Comparison of ENCODE assay signal across 3 cellular contexts in the genomic region with DNA sequence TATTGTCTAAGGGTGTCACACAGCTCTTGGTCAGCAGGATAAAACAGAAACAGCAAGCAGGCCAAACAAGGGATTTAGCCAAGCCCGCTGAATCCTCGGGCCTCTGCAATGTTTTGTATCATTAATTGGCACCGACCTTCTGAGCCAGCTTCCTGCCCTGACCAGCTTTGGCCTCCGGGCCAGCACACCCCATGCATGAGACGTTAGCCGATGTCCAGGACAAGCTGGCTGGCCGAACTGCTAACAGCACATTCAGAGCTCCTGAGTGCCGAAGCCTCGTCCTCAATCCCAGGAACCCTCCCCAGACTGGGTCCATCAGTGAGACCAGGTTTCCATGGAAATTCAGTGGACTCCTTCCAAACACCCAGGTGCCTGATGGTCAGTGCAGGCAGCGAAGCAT.
TF ChIP-seq lines count a peak whose summit lies in the region.

No MANE protein-coding gene starts in this region.

TF ChIP-seq in GM23338, 12 proteins besides CTCF, POLR2A, EP300 and RAD21 (continues in another document):
- TF ChIP-seq ZNF114 (CRISPR knock-in tag; IDR thresholded peaks at IDR 0.05) = no peak
- TF ChIP-seq NANOG (IDR thresholded peaks at IDR 0.05; ENCODE audit: borderline replicate concordance) = no peak
- no peak for TF ChIP-seq EZH2phosphoT487 (IDR thresholded peaks at IDR 0.05; ENCODE audit: unreplicated experiment)
- TF ChIP-seq, protein P1, sequence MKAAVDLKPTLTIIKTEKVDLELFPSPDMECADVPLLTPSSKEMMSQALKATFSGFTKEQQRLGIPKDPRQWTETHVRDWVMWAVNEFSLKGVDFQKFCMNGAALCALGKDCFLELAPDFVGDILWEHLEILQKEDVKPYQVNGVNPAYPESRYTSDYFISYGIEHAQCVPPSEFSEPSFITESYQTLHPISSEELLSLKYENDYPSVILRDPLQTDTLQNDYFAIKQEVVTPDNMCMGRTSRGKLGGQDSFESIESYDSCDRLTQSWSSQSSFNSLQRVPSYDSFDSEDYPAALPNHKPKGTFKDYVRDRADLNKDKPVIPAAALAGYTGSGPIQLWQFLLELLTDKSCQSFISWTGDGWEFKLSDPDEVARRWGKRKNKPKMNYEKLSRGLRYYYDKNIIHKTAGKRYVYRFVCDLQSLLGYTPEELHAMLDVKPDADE (IDR thresholded peaks at IDR 0.05) = no peak
- no peak for TF ChIP-seq JUNB (IDR thresholded peaks at IDR 0.05; ENCODE audit: unreplicated experiment)
- no peak for TF ChIP-seq CREB1 (CRISPR knock-in tag; IDR thresholded peaks at IDR 0.05; ENCODE audit: low read depth)
- no peak for TF ChIP-seq EZH2 (IDR thresholded peaks at IDR 0.05; ENCODE audit: low read depth, unreplicated experiment)
- TF ChIP-seq ZNF331 (CRISPR knock-in tag; IDR thresholded peaks at IDR 0.05; ENCODE audit: low read depth) = no peak
- no peak for TF ChIP-seq POLR2AphosphoS5 (IDR thresholded peaks at IDR 0.05; ENCODE audit: low read depth)

TF ChIP-seq in SK-N-SH treated with all-trans-retinoic acid at 6 μM for 48 hours, 23 proteins besides CTCF, POLR2A, EP300 and RAD21:
- TF ChIP-seq OSR1 (CRISPR knock-in tag; IDR thresholded peaks at IDR 0.05) = no peak
- TF ChIP-seq GLIS3 (CRISPR knock-in tag; IDR thresholded peaks at IDR 0.05) = no peak

TF ChIP-seq in H1, 55 proteins besides CTCF, POLR2A, EP300 and RAD21:
- TF ChIP-seq, protein P2, sequence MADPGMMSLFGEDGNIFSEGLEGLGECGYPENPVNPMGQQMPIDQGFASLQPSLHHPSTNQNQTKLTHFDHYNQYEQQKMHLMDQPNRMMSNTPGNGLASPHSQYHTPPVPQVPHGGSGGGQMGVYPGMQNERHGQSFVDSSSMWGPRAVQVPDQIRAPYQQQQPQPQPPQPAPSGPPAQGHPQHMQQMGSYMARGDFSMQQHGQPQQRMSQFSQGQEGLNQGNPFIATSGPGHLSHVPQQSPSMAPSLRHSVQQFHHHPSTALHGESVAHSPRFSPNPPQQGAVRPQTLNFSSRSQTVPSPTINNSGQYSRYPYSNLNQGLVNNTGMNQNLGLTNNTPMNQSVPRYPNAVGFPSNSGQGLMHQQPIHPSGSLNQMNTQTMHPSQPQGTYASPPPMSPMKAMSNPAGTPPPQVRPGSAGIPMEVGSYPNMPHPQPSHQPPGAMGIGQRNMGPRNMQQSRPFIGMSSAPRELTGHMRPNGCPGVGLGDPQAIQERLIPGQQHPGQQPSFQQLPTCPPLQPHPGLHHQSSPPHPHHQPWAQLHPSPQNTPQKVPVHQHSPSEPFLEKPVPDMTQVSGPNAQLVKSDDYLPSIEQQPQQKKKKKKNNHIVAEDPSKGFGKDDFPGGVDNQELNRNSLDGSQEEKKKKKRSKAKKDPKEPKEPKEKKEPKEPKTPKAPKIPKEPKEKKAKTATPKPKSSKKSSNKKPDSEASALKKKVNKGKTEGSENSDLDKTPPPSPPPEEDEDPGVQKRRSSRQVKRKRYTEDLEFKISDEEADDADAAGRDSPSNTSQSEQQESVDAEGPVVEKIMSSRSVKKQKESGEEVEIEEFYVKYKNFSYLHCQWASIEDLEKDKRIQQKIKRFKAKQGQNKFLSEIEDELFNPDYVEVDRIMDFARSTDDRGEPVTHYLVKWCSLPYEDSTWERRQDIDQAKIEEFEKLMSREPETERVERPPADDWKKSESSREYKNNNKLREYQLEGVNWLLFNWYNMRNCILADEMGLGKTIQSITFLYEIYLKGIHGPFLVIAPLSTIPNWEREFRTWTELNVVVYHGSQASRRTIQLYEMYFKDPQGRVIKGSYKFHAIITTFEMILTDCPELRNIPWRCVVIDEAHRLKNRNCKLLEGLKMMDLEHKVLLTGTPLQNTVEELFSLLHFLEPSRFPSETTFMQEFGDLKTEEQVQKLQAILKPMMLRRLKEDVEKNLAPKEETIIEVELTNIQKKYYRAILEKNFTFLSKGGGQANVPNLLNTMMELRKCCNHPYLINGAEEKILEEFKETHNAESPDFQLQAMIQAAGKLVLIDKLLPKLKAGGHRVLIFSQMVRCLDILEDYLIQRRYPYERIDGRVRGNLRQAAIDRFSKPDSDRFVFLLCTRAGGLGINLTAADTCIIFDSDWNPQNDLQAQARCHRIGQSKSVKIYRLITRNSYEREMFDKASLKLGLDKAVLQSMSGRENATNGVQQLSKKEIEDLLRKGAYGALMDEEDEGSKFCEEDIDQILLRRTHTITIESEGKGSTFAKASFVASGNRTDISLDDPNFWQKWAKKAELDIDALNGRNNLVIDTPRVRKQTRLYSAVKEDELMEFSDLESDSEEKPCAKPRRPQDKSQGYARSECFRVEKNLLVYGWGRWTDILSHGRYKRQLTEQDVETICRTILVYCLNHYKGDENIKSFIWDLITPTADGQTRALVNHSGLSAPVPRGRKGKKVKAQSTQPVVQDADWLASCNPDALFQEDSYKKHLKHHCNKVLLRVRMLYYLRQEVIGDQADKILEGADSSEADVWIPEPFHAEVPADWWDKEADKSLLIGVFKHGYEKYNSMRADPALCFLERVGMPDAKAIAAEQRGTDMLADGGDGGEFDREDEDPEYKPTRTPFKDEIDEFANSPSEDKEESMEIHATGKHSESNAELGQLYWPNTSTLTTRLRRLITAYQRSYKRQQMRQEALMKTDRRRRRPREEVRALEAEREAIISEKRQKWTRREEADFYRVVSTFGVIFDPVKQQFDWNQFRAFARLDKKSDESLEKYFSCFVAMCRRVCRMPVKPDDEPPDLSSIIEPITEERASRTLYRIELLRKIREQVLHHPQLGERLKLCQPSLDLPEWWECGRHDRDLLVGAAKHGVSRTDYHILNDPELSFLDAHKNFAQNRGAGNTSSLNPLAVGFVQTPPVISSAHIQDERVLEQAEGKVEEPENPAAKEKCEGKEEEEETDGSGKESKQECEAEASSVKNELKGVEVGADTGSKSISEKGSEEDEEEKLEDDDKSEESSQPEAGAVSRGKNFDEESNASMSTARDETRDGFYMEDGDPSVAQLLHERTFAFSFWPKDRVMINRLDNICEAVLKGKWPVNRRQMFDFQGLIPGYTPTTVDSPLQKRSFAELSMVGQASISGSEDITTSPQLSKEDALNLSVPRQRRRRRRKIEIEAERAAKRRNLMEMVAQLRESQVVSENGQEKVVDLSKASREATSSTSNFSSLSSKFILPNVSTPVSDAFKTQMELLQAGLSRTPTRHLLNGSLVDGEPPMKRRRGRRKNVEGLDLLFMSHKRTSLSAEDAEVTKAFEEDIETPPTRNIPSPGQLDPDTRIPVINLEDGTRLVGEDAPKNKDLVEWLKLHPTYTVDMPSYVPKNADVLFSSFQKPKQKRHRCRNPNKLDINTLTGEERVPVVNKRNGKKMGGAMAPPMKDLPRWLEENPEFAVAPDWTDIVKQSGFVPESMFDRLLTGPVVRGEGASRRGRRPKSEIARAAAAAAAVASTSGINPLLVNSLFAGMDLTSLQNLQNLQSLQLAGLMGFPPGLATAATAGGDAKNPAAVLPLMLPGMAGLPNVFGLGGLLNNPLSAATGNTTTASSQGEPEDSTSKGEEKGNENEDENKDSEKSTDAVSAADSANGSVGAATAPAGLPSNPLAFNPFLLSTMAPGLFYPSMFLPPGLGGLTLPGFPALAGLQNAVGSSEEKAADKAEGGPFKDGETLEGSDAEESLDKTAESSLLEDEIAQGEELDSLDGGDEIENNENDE (IDR thresholded peaks at IDR 0.05; ENCODE audit: insufficient replicate concordance, low read length) = no peak
- TF ChIP-seq BCL11A (IDR thresholded peaks at IDR 0.05; ENCODE audit: low read depth in 2 of 2, low read length in 2 of 2) = no peak
- TF ChIP-seq, protein P3, sequence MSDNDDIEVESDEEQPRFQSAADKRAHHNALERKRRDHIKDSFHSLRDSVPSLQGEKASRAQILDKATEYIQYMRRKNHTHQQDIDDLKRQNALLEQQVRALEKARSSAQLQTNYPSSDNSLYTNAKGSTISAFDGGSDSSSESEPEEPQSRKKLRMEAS (IDR thresholded peaks at IDR 0.05) = no peak
- no peak for TF ChIP-seq EGR1 (IDR thresholded peaks at IDR 0.05; ENCODE audit: borderline replicate concordance, low read depth, low read length)
- TF ChIP-seq BACH1 (IDR thresholded peaks at IDR 0.05; ENCODE audit: low read length) = no peak
- no peak for TF ChIP-seq CHD1 (IDR thresholded peaks at IDR 0.05; ENCODE audit: low read depth, low read length)
- no peak for TF ChIP-seq SP2 (IDR thresholded peaks at IDR 0.05; ENCODE audit: low read length)
- no peak for TF ChIP-seq TEAD4 (IDR thresholded peaks at IDR 0.05; ENCODE audit: low read depth, low read length)
- no peak for TF ChIP-seq POLR2AphosphoS5 (IDR thresholded peaks at IDR 0.05; ENCODE audit: low read depth, low read length)
- TF ChIP-seq ASH2L (IDR thresholded peaks at IDR 0.05; ENCODE audit: low read length) = no peak
- TF ChIP-seq KDM4A (IDR thresholded peaks at IDR 0.05; ENCODE audit: low read depth, low read length, severe bottlenecking) = no peak
- TF ChIP-seq JUN (IDR thresholded peaks at IDR 0.05; ENCODE audit: low read depth, low read length) = no peak
- no peak for TF ChIP-seq GTF2F1 (IDR thresholded peaks at IDR 0.05; ENCODE audit: borderline replicate concordance, low read depth, low read length)
- TF ChIP-seq BRCA1 (IDR thresholded peaks at IDR 0.05; ENCODE audit: low read depth, low read length) = no peak
- no peak for TF ChIP-seq SIX5 (IDR thresholded peaks at IDR 0.05; ENCODE audit: low read depth, low read length)
- no peak for TF ChIP-seq GABPA (IDR thresholded peaks at IDR 0.05; ENCODE audit: borderline replicate concordance, insufficient read depth, low read length)
- no peak for TF ChIP-seq ZNF274 (IDR thresholded peaks at IDR 0.05; ENCODE audit: borderline replicate concordance, extremely low read depth, low read length)
